Comparison of ENCODE assay signal across 8 cellular contexts in the genomic region with DNA sequence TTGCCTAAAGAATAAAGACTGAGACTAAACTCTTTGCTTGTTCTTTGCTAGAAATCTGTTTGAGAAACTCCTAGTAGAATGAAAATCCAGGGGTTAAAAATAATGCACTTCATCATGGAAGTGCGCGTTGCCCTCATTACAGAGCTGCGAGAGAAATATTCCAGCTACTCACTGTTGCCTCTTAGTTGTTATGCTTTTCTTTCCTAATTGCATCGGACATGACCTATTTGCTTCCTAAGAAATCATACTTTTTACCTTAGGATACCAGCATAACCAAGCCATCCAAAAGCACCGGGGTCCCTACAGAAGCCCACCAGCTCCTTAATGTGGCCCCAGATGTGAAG. TPM values are rescaled to one million over a fixed set of nuclear protein-coding genes. Genes with fewer than 3 reads are reported as not detected.
DNase-seq lines count a peak whose midpoint lies in the region; TF ChIP-seq lines count a peak whose summit lies in the region.

No MANE protein-coding gene starts in this region.

- H3K4me1 Mint-ChIP-seq in Calu3 (ENCODE audit: low read depth, unreplicated experiment): peaks cover 17% of the 10 kb centered on the region

- DNase-seq in Calu3 (peak; percentile 3), NCI-H1105 (lab: John Stamatoyannopoulos, UW) (peak; percentile 43), epithelial cell of esophagus (ENCODE audit: low read depth) (no peak), iPS-NIHi7 (ENCODE audit: extremely low spot score) (no peak), ACHN (no peak), RWPE1 (ENCODE audit: low spot score) (no peak), substantia nigra (lab: John Stamatoyannopoulos, UW) (no peak)

- no peaks in the 10 kb centered on the region for H3K36me3 ChIP-seq in neuron (ENCODE audit: insufficient read depth, low read length)

- intact Hi-C loops in Calu3 (cut with micrococcal nuclease; ENCODE audit: unreplicated experiment): loop anchor here (1.0 to 10.0 kb wide), 3 partner anchors 383 to 457 kb away; a partner anchor contains a TSS

- H2AFZ ChIP-seq in neuron (ENCODE audit: low read depth, low read length): peak overlapping the region; percentile 88

- H3K27me3 Mint-ChIP-seq in Calu3 (ENCODE audit: unreplicated experiment): no peaks in the 10 kb centered on the region

- peak overlapping the region; percentile 46 for H3K4me3 ChIP-seq in epithelial cell of esophagus (ENCODE audit: low read length)
- peak overlapping the region; percentile 68 for H3K4me3 ChIP-seq in neuron (ENCODE audit: low read length)

- POLR2A ChIA-PET in RWPE1 (lab: Yijun Ruan, JAX; ENCODE audit: low non-redundant PET): no interaction called here

- H3K27ac ChIP-seq in RWPE1 (no peak overlapping the region), substantia nigra (ENCODE audit: low read depth, low read length, poor library complexity, severe bottlenecking) (no peak overlapping the region)

- peaks cover 29% of the 10 kb centered on the region for H3K4me1 ChIP-seq in neuron (ENCODE audit: insufficient read depth, low read length)

- CTCF ChIA-PET in Calu3 (lab: Charles Lee): interaction anchor here (0.8 to 1.4 kb wide), 6 partner anchors 16 to 602 kb away, joined by 3 to 5 read pairs (median 3); a partner anchor contains a TSS
- CTCF ChIA-PET in RWPE1 (lab: Yijun Ruan, JAX): interaction anchor here (0.6 kb wide), 1 partner anchor 491 kb away, joined by 4 read pairs; no protein-coding TSS in a partner anchor

- H3K27ac Mint-ChIP-seq in Calu3 (ENCODE audit: unreplicated experiment): peak overlapping the region; percentile 67

- in situ Hi-C loops in ACHN (cut with HindIII; ENCODE audit: low pct_ligation_motif_present, low pct_unique_long_range_greater_than_20kb, low sequenced_read_pairs): no loop called here

- no peaks in the 10 kb centered on the region for H3K9me3 ChIP-seq in neuron (ENCODE audit: low read length)

- no TSS peak for BruUV-seq in Calu3 (replicated peaks; lab: Mats Ljungman, UMichigan)

- H3K36me3 Mint-ChIP-seq in Calu3 (ENCODE audit: insufficient read depth, unreplicated experiment): peaks cover 20% of the 10 kb centered on the region

- TF ChIP-seq CTCF in Calu3 (IDR thresholded peaks at IDR 0.05; ENCODE audit: unreplicated experiment) (no peak), epithelial cell of esophagus (IDR thresholded peaks at IDR 0.05; ENCODE audit: insufficient read depth, low read depth, low read length, missing control alignments) (no peak), RWPE1 (conservative IDR thresholded peaks at IDR 0.05; ENCODE audit: low read depth) (no peak)

- H3K4me3 Mint-ChIP-seq in Calu3 (ENCODE audit: low read depth, unreplicated experiment): peak overlapping the region; percentile 88

- no peaks in the 10 kb centered on the region for H3K27me3 ChIP-seq in neuron (ENCODE audit: insufficient read depth, low read length)

- H3K9me3 Mint-ChIP-seq in Calu3 (ENCODE audit: low read depth, unreplicated experiment): no peaks in the 10 kb centered on the region

RNA-seq across cellular contexts. Expression of a gene that starts 0.6 kb away (rescaled TPM):
- total RNA-seq in Calu3 (2022): 5.9 and 8.3 TPM in 2 replicates

Comparison
In these comparisons a context has a peak if more than half of its experiments do, and no peak if none do; other contexts are left out.
1. DNase-seq: peak in Calu3 (single experiment) and NCI-H1105 (single experiment); none in epithelial cell of esophagus (single experiment), iPS-NIHi7 (single experiment), ACHN (single experiment), RWPE1 (single experiment) and substantia nigra (0 of 49).